Comparison of ENCODE assay signal across 8 cellular contexts in genomic region chr16:67199011-67199807, GRCh38. TPM values are rescaled to one million over a fixed set of nuclear protein-coding genes. Genes with fewer than 3 reads are reported as not detected.
DNase-seq lines count a peak whose midpoint lies in the region; ATAC-seq, FAIRE-seq and TF ChIP-seq lines count a peak whose summit lies in the region.
"Had no signal": no experiment of that assay in that cellular context is flagged by ENCODE, and none has a peak within 500 bp of the region (broad histone marks: within the 10 kb centered on the region; RNA-seq: fewer than 3 reads in every experiment).

Gene ELMO3, plus strand, starts transcription at chr16:67199131. Its CDS starts 196 bp downstream, at chr16:67199327.

- H3K27ac ChIP-seq in GM12878 (ENCODE audit: control insufficient read depth, insufficient read depth), result no peak within 1 kb of the TSS

- no peaks in the 10 kb centered on the region for H3K9me3 Mint-ChIP-seq in stimulated activated naive CD8-positive, alpha-beta T cell treated with anti-CD3 and anti-CD28 coated beads, Interleukin-15, amount 100 ng/mL, for 72 hours

- ATAC-seq in GM12878, result no peak
- peak; percentile 25 for ATAC-seq in stimulated activated naive CD8-positive, alpha-beta T cell treated with anti-CD3 and anti-CD28 coated beads, Interleukin-15, amount 100 ng/mL, for 72 hours
- ATAC-seq in HG03045 (IDR thresholded peaks at IDR 0.05; ENCODE audit: unreplicated experiment), result no peak

- H3K9ac ChIP-seq in GM12878 (ENCODE audit: control insufficient read depth, insufficient read depth, low read length), result no peak within 1 kb of the TSS

- SMC1A ChIA-PET in GM12878 (lab: Charles Lee; ENCODE audit: uncharacterized antibody, unreplicated experiment), result interaction anchor here (1.2 kb wide), 1 partner anchor 27 kb away, joined by 4 read pairs; the partner anchor contains the start of gene TMEM208

- no peak within 1 kb of the TSS for H2AFZ ChIP-seq in GM12878 (ENCODE audit: control insufficient read depth, low read depth, low read length)

- RAD21 ChIA-PET in GM12878 (lab: Charles Lee; ENCODE audit: unreplicated experiment), result no interaction called here

- in situ Hi-C loops in GM12878 (cut with MboI), result no loop called here

- H3K36me3 ChIP-seq in GM12878 (ENCODE audit: control insufficient read depth in 2 of 2, insufficient read depth in 2 of 2, low read length in 1 of 2), result peaks cover 22 to 56% of the 10 kb centered on the region in 2 experiments

- no peak within 1 kb of the TSS for H3K4me3 ChIP-seq in GM12878

- CTCF ChIA-PET in GM12878 (lab: Yijun Ruan, JAX), result interaction anchor here (1.2 to 2.0 kb wide), 3 partner anchors 28 to 48 kb away, joined by 3 to 13 read pairs (median 8); partner anchors contain the start of genes FHOD1 and TMEM208

- 87% methylated on average over 31 of the region's 61 CpGs for WGBS in GM12878 (ENCODE audit: insufficient coverage, insufficient replicate concordance, low lambda C conversion rate, missing lambda C conversion rate)

- FAIRE-seq in GM12878 (lab: Jason Lieb, UNC), result no peak

- no peaks in the 10 kb centered on the region for H3K27me3 ChIP-seq in GM12878 (replicated peaks in 1 of 2; ENCODE audit: control insufficient read depth in 2 of 2, insufficient read depth in 2 of 2, low read length in 1 of 2)

- no peaks in the 10 kb centered on the region for H3K9me3 ChIP-seq in GM12878 (replicated peaks; ENCODE audit: control insufficient read depth, insufficient read depth, low read length)

- peaks cover 42% of the 10 kb centered on the region for H3K4me1 Mint-ChIP-seq in stimulated activated naive CD8-positive, alpha-beta T cell treated with anti-CD3 and anti-CD28 coated beads, Interleukin-15, amount 100 ng/mL, for 72 hours

- BruUV-seq in GM12878 (replicated peaks; lab: Mats Ljungman, UMichigan), result no TSS peak

- TF ChIP-seq RAD21 in GM12878 (IDR thresholded peaks at IDR 0.05; ENCODE audit: insufficient read depth, low read depth, low read length), result no peak

- H4K20me1 ChIP-seq in GM12878 (ENCODE audit: control insufficient read depth, insufficient read depth), result peaks cover 7% of the 10 kb centered on the region; the same call in 1 of the 2 replicates

- intact Hi-C loops in GM12878 (cut with micrococcal nuclease; ENCODE audit: unreplicated experiment), result no loop called here

- TF ChIP-seq EP300 in GM12878 (IDR thresholded peaks at IDR 0.05; ENCODE audit: borderline replicate concordance in 1 of 2, control insufficient read depth in 1 of 2, low read depth in 2 of 2, low read length in 2 of 2), result no peak

- peak; percentile 70; the same call in 1 of the 2 replicates for TF ChIP-seq POLR2A in GM12878 (IDR thresholded peaks at IDR 0.05; ENCODE audit: low read depth, low read length)

- H3K4me3 Mint-ChIP-seq in stimulated activated naive CD8-positive, alpha-beta T cell treated with anti-CD3 and anti-CD28 coated beads, Interleukin-15, amount 100 ng/mL, for 72 hours, result no peak within 1 kb of the TSS

- POLR2A ChIA-PET in GM12878 (lab: Charles Lee), result no interaction called here

- H3K27ac Mint-ChIP-seq in stimulated activated naive CD8-positive, alpha-beta T cell treated with anti-CD3 and anti-CD28 coated beads, Interleukin-15, amount 100 ng/mL, for 72 hours, result peak within 1 kb of the TSS; percentile 35 to 93

- DNase-seq in HT-29 (ENCODE audit: low spot score) (peak; percentile 86), GM12878 (ENCODE audit: low read depth, low spot score) (no peak), iPS-NIHi11 (ENCODE audit: low spot score) (peak; percentile 90), NCI-H2227 treated with DMSO at 0.1 percent for 48 hours (lab: John Stamatoyannopoulos, UW) (no peak)
- DNase-seq in stimulated activated naive CD8-positive, alpha-beta T cell treated with anti-CD3 and anti-CD28 coated beads, Interleukin-15, amount 100 ng/mL, for 72 hours, result no peak
- DNase-seq in stimulated activated CD4-positive, alpha-beta T cell treated with anti-CD3 and anti-CD28 coated beads, Interleukin-12 subunit alpha, Interleukin-12 subunit beta, amount 100 ng/mL, for 4 hours, result no peak
- DNase-seq: T-helper 1 cell had no signal

- H3K4me2 ChIP-seq in GM12878 (ENCODE audit: control insufficient read depth, insufficient read depth), result no peak within 1 kb of the TSS

- no peaks in the 10 kb centered on the region for H3K4me1 ChIP-seq in GM12878 (ENCODE audit: control insufficient read depth, insufficient read depth, low read length)

- no peak for TF ChIP-seq CTCF in GM12878 (IDR thresholded peaks at IDR 0.05 in 2 of 3, conservative IDR thresholded peaks at IDR 0.05 in 1 of 3; ENCODE audit: control insufficient read depth in 2 of 3, extremely low read depth in 1 of 3, insufficient read depth in 1 of 3, low read depth in 3 of 3, low read length in 3 of 3)

- H3K27me3 Mint-ChIP-seq in stimulated activated naive CD8-positive, alpha-beta T cell treated with anti-CD3 and anti-CD28 coated beads, Interleukin-15, amount 100 ng/mL, for 72 hours, result no peaks in the 10 kb centered on the region

- H3K79me2 ChIP-seq in GM12878 (ENCODE audit: control insufficient read depth, insufficient read depth, low read length), result peaks cover under 1% of the 10 kb centered on the region; the same call in 1 of the 2 replicates

TF ChIP-seq in GM12878, 131 proteins besides CTCF, POLR2A, EP300 and RAD21:
- TF ChIP-seq ATF2 (IDR thresholded peaks at IDR 0.05; ENCODE audit: low read length), result no peak
- peak; percentile 74 for TF ChIP-seq BCL3 (IDR thresholded peaks at IDR 0.05; ENCODE audit: borderline replicate concordance, insufficient read depth, low read depth, low read length, poor library complexity, severe bottlenecking)

RNA-seq across cellular contexts. Expression of gene ELMO3, which starts in this region (rescaled TPM):
- total RNA-seq in HT-29 (2014; rRNA removed; shearing (Covaris generic)), result 55.2 and 57.4 TPM in 2 replicates
- 7.4 and 7.7 TPM in 2 replicates for total RNA-seq in GM12878 (2013; cell fraction: nucleolus; rRNA removed)
- total RNA-seq in GM12878 (2014; rRNA removed), result 2.9 and 3.3 TPM in 2 replicates
- total RNA-seq in GM12878 (2014; rRNA removed; fragmentation: Illumina TruSeq; extraction: Trizol), result 0.83 and 0.85 TPM in 2 replicates
- 4.7 TPM in 2 replicates for total RNA-seq in GM12878 (2021)
- polyA plus RNA-seq in GM12878 (2011; ENCODE audit: low read depth), result 0.55 TPM
- 1.4 and 2.3 TPM in 2 replicates for polyA plus RNA-seq in GM12878 (2011; rRNA removed)
- polyA plus RNA-seq in GM12878 (2011; cell fraction: cytosol; rRNA removed), result 2.3 and 4.2 TPM in 2 replicates
- polyA plus RNA-seq in GM12878 (2011; cell fraction: nucleus; rRNA removed), result 33.6 and 41.6 TPM in 2 replicates
- 2.2 and 2.3 TPM in 2 replicates for polyA plus RNA-seq in GM12878 (2012)
- 0.08 and 0.46 TPM in 2 replicates for polyA plus RNA-seq in GM12878 (2014; fragmentation: Illumina TruSeq; extraction: Trizol)
- under 1 TPM in 1 of 2 experiments, not detected in 1; 0.05 TPM for polyA plus RNA-seq in GM12878 (2014; fragmentation: Nextera tagmentation; extraction: Ambion mirVana)
- 4.2 and 4.6 TPM in 2 replicates for polyA plus RNA-seq in GM12878 (2014; rRNA removed)
- polyA plus RNA-seq in GM12878 (2016; fragmentation: Nextera tagmentation; extraction: Ambion mirVana), result under 1 TPM; 0.64 to 0.96 TPM
- 0.44 and 1.9 TPM in 2 replicates for polyA minus RNA-seq in GM12878 (2011; rRNA and poly(A)+ RNA removed)
- polyA minus RNA-seq in GM12878 (2011; cell fraction: cytosol; rRNA and poly(A)+ RNA removed), result 0.80 TPM in 1 of 2 replicates, not detected in the other
- polyA minus RNA-seq in GM12878 (2011; cell fraction: nucleus; rRNA and poly(A)+ RNA removed), result 4.0 and 7.6 TPM in 2 replicates

Comparison
In these comparisons a context has a peak if more than half of its experiments do, and no peak if none do; other contexts are left out.
1. DNase-seq: peak in HT-29 (single experiment) and iPS-NIHi11 (single experiment); none in GM12878 (single experiment), stimulated activated naive CD8-positive, alpha-beta T cell treated with anti-CD3 and anti-CD28 coated beads, Interleukin-15, amount 100 ng/mL, for 72 hours (0 of 2), stimulated activated CD4-positive, alpha-beta T cell treated with anti-CD3 and anti-CD28 coated beads, Interleukin-12 subunit alpha, Interleukin-12 subunit beta, amount 100 ng/mL, for 4 hours (single experiment) and NCI-H2227 treated with DMSO at 0.1 percent for 48 hours (single experiment).